Comparison of ENCODE assay signal across 8 cellular contexts in genomic region chr17:42536048-42536371, GRCh38. TPM values are rescaled to one million over a fixed set of nuclear protein-coding genes. Genes with fewer than 3 reads are reported as not detected.
DNase-seq lines count a peak whose midpoint lies in the region; ATAC-seq, FAIRE-seq and TF ChIP-seq lines count a peak whose summit lies in the region.

Gene NAGLU (plus strand): TSS chr17:42536241. CDS start chr17:42536273, 32 bp downstream.

- no peak for FAIRE-seq in urothelium cell line (lab: Jason Lieb, UNC)

- peaks cover 5% of the 10 kb centered on the region for H3K27me3 Mint-ChIP-seq in T-helper 17 cell

- H3K36me3 Mint-ChIP-seq in T-helper 17 cell (ENCODE audit: low read depth): no peaks in the 10 kb centered on the region

- peaks cover 31% of the 10 kb centered on the region for H3K4me1 Mint-ChIP-seq in T-helper 17 cell

- H3K4me3 Mint-ChIP-seq in T-helper 17 cell: peak within 1 kb of the TSS; percentile 88

- in situ Hi-C loops in GM13977 (cut with MboI; ENCODE audit: low pct_unique_long_range_greater_than_20kb, low sequenced_read_pairs, unreplicated experiment): no loop called here

- peak within 1 kb of the TSS; percentile 91 for H3K27ac Mint-ChIP-seq in T-helper 17 cell

- ATAC-seq in HG02840 (IDR thresholded peaks at IDR 0.05; ENCODE audit: low FRiP score, unreplicated experiment): peak; percentile 75
- ATAC-seq in T-helper 17 cell: peak; percentile 84
- ATAC-seq in left ventricle myocardium superior: peak; percentile 85

- no peak for TF ChIP-seq CTCF in GM13977 (IDR thresholded peaks at IDR 0.05; ENCODE audit: extremely low read depth, insufficient read depth, missing control alignments)

- DNase-seq in GM13977 (ENCODE audit: low spot score) (peak; percentile 99), NCI-H1436 treated with DMSO at 0.1 percent for 48 hours (lab: John Stamatoyannopoulos, UW) (peak; percentile 72), T-helper 17 cell (peak; percentile 64 to 71 (median 66)), amygdala (lab: John Stamatoyannopoulos, UW) (peak; percentile 62 to 98 (median 89)), left ventricle myocardium superior (peak; percentile 99), pulmonary artery endothelial cell (ENCODE audit: low read depth, low spot score) (peak; percentile 58), urothelium cell line (ENCODE audit: low spot score) (peak; percentile 98)

- intact Hi-C loops in left ventricle myocardium superior (cut with micrococcal nuclease): no loop called here

- H3K9me3 ChIP-seq in T-helper 17 cell (ENCODE audit: control insufficient read depth, low read length, poor library complexity, severe bottlenecking): no peaks in the 10 kb centered on the region

RNA-seq across cellular contexts. Expression of gene NAGLU, which starts in this region (rescaled TPM):
- total RNA-seq in T-helper 17 cell (10 to 100 TPM; 12.5 to 13.2 TPM), left ventricle myocardium superior (8.3 TPM), pulmonary artery endothelial cell (23.2 and 30.3 TPM in 2 replicates)

Comparison
In these comparisons a context has a peak if more than half of its experiments do, and no peak if none do; other contexts are left out.
1. Peak in every context shown above with its lines: DNase-seq and ATAC-seq.